Comparison of ENCODE assay signal across 1 cellular context in genomic region chr13:21871302-21871862, GRCh38.
TF ChIP-seq lines count a peak whose summit lies in the region.

No MANE protein-coding gene starts in this region.

TF ChIP-seq in GM23338, 12 proteins besides CTCF, POLR2A, EP300 and RAD21 (continued from another document):
- no peak for TF ChIP-seq ZNF462 (CRISPR knock-in tag; IDR thresholded peaks at IDR 0.05)
- no peak for TF ChIP-seq ZNF114 (CRISPR knock-in tag; IDR thresholded peaks at IDR 0.05)
- TF ChIP-seq STAT1 (IDR thresholded peaks at IDR 0.05; ENCODE audit: unreplicated experiment) = no peak
- TF ChIP-seq, protein P1, sequence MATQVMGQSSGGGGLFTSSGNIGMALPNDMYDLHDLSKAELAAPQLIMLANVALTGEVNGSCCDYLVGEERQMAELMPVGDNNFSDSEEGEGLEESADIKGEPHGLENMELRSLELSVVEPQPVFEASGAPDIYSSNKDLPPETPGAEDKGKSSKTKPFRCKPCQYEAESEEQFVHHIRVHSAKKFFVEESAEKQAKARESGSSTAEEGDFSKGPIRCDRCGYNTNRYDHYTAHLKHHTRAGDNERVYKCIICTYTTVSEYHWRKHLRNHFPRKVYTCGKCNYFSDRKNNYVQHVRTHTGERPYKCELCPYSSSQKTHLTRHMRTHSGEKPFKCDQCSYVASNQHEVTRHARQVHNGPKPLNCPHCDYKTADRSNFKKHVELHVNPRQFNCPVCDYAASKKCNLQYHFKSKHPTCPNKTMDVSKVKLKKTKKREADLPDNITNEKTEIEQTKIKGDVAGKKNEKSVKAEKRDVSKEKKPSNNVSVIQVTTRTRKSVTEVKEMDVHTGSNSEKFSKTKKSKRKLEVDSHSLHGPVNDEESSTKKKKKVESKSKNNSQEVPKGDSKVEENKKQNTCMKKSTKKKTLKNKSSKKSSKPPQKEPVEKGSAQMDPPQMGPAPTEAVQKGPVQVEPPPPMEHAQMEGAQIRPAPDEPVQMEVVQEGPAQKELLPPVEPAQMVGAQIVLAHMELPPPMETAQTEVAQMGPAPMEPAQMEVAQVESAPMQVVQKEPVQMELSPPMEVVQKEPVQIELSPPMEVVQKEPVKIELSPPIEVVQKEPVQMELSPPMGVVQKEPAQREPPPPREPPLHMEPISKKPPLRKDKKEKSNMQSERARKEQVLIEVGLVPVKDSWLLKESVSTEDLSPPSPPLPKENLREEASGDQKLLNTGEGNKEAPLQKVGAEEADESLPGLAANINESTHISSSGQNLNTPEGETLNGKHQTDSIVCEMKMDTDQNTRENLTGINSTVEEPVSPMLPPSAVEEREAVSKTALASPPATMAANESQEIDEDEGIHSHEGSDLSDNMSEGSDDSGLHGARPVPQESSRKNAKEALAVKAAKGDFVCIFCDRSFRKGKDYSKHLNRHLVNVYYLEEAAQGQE (IDR thresholded peaks at IDR 0.05; ENCODE audit: unreplicated experiment) = no peak
- no peak for TF ChIP-seq EZH2 (IDR thresholded peaks at IDR 0.05; ENCODE audit: low read depth, unreplicated experiment)
- TF ChIP-seq JUNB (IDR thresholded peaks at IDR 0.05; ENCODE audit: unreplicated experiment) = no peak
